Comparison of ENCODE assay signal across 8 cellular contexts in genomic region chr6:26536571-26537159, GRCh38. TPM values are rescaled to one million over a fixed set of nuclear protein-coding genes. Genes with fewer than 3 reads are reported as not detected.
DNase-seq lines count a peak whose midpoint lies in the region; ATAC-seq and TF ChIP-seq lines count a peak whose summit lies in the region.

No MANE protein-coding gene starts in this region.

- in situ Hi-C loops in G401 (cut with HindIII; ENCODE audit: low sequenced_read_pairs): no loop called here

- ATAC-seq in thoracic aorta (ENCODE audit: insufficient number of reproducible peaks, low FRiP score, low read depth) (no peak), HG03139 (IDR thresholded peaks at IDR 0.05; ENCODE audit: unreplicated experiment) (no peak)

- H3K9ac ChIP-seq in HUES6 (ENCODE audit: low read length): peak overlapping the region; percentile 62

- H3K9me3 ChIP-seq in HUES6 (ENCODE audit: control insufficient read depth, insufficient read depth, low read depth, low read length) (no peaks in the 10 kb centered on the region), mononuclear cell (ENCODE audit: low read depth, low read length) (no peaks in the 10 kb centered on the region), thoracic aorta (no peaks in the 10 kb centered on the region)

- H3K27ac ChIP-seq in HUES6 (ENCODE audit: low read depth, low read length): no peak overlapping the region
- peak overlapping the region; percentile 95 to 97 for H3K27ac ChIP-seq in thoracic aorta

- peaks cover 20% of the 10 kb centered on the region for H3K4me1 ChIP-seq in HUES6 (ENCODE audit: control insufficient read depth, insufficient read depth, low read length)
- peaks cover 56% of the 10 kb centered on the region for H3K4me1 ChIP-seq in mononuclear cell (ENCODE audit: insufficient read depth, low read length)
- H3K4me1 ChIP-seq in thoracic aorta (ENCODE audit: control insufficient read depth in 1 of 2, low read depth in 2 of 2): peaks cover 23 to 70% of the 10 kb centered on the region in 2 donors

- H3K36me3 ChIP-seq in HUES6 (ENCODE audit: control insufficient read depth, insufficient read depth, low read length) (no peaks in the 10 kb centered on the region), thoracic aorta (no peaks in the 10 kb centered on the region)

- DNase-seq in G401 (ENCODE audit: low spot score) (peak; percentile 78), SW480 (ENCODE audit: low spot score) (peak; percentile 36), dermis blood vessel endothelial cell (peak; percentile 48), thoracic aorta (ENCODE audit: low spot score) (no peak), GM20000 (ENCODE audit: low spot score) (no peak)

- H3K27me3 ChIP-seq in HUES6 (ENCODE audit: control insufficient read depth, insufficient read depth, low read length) (no peaks in the 10 kb centered on the region), mononuclear cell (ENCODE audit: insufficient read depth, low read length) (no peaks in the 10 kb centered on the region), thoracic aorta (replicated peaks; ENCODE audit: insufficient read depth) (no peaks in the 10 kb centered on the region)

- H3K4me3 ChIP-seq in HUES6 (ENCODE audit: low read depth, low read length) (peak overlapping the region; percentile 80), mononuclear cell (ENCODE audit: low read length) (peak overlapping the region; percentile 93), thoracic aorta (peak overlapping the region; percentile 93)

- TF ChIP-seq CTCF in thoracic aorta (IDR thresholded peaks at IDR 0.05) (no peak), GM20000 (IDR thresholded peaks at IDR 0.05; ENCODE audit: extremely low read depth, missing control alignments) (no peak)

RNA-seq across cellular contexts. Expression of gene HMGN4, which starts 1.5 kb away (rescaled TPM):
- total RNA-seq in G401 (2014; rRNA removed; shearing (Covaris generic)): 140 and 145 TPM in 2 replicates
- 60.4 and 78.7 TPM in 2 replicates for total RNA-seq in dermis blood vessel endothelial cell
- 40.4 TPM for total RNA-seq in mononuclear cell
- 10 to 100 TPM; 41.3 to 45.9 TPM for total RNA-seq in thoracic aorta

RNA-seq across cellular contexts. Expression of gene BTN1A1, which starts 36.6 kb away (rescaled TPM):
- 0.06 TPM in 1 of 2 replicates, not detected in the other for total RNA-seq in G401 (2014; rRNA removed; shearing (Covaris generic))
- not detected in 2 replicates for total RNA-seq in dermis blood vessel endothelial cell
- not detected for total RNA-seq in mononuclear cell
- not detected for total RNA-seq in thoracic aorta

Comparison
In these comparisons a context has a peak if more than half of its experiments do, and no peak if none do; other contexts are left out.
1. DNase-seq: peak in G401 (single experiment), SW480 (single experiment) and dermis blood vessel endothelial cell (single experiment); none in thoracic aorta (single experiment) and GM20000 (single experiment).
2. Peak in every context shown above with its lines, with median percentiles within 50 percentile points of each other: H3K4me3 ChIP-seq.